8 cellular contexts compared by ENCODE assay signal in the genomic region with DNA sequence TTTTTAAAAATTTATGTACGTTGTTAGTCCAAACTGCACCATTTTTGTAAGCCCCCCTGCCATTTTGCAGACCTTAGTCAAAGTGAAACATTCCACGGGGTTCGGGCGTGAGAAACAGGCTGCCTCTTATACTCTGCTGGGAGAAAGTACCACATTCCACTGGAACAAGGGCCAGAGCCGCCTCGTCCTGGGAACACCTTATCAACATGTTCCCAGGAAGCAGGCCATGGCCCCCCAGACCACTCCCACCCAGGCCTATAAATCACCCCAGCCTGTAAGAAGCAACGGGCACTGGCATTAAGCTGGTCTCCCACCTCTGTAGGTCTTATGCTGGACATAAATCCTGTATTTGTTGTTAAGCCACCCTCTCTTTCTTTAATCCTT. TPM values are rescaled to one million over a fixed set of nuclear protein-coding genes. Genes with fewer than 3 reads are reported as not detected.
DNase-seq lines count a peak whose midpoint lies in the region; ATAC-seq, FAIRE-seq and TF ChIP-seq lines count a peak whose summit lies in the region.

No MANE protein-coding gene starts in this region.

- peaks cover 18% of the 10 kb centered on the region for H3K4me1 ChIP-seq in endothelial cell of umbilical vein (ENCODE audit: control insufficient read depth, extremely low read depth, insufficient read depth, low read length)
- H3K4me1 ChIP-seq in neuronal stem cell (ENCODE audit: control insufficient read depth in 2 of 2, insufficient read depth in 1 of 2, low read depth in 1 of 2, low read length in 2 of 2), result peaks cover 1 to 5% of the 10 kb centered on the region in 2 donors

- dilution Hi-C loops in endothelial cell of umbilical vein (cut with MboI; ENCODE audit: extremely low pct_ligation_motif_present, low sequenced_read_pairs), result no loop called here

- H3K23ac ChIP-seq in neuronal stem cell (ENCODE audit: low read depth, low read length, poor library complexity), result no peak overlapping the region

- TF ChIP-seq CTCF in GM06990 (IDR thresholded peaks at IDR 0.05; ENCODE audit: insufficient read depth, low read length, poor library complexity, severe bottlenecking) (no peak), SU-DHL-6 (IDR thresholded peaks at IDR 0.05; ENCODE audit: insufficient read depth, low read length, poor library complexity, severe bottlenecking) (no peak), endothelial cell of umbilical vein (IDR thresholded peaks at IDR 0.05; ENCODE audit: extremely low read depth in 1 of 2, insufficient read depth in 1 of 2, low read depth in 1 of 2, low read length in 2 of 2) (no peak)

- BruUV-seq in endothelial cell of umbilical vein (replicated peaks; lab: Mats Ljungman, UMichigan), result TSS peak; percentile 97

- no peak overlapping the region for H3K18ac ChIP-seq in neuronal stem cell (ENCODE audit: low read length)

- intact Hi-C loops in endothelial cell of umbilical vein (cut with micrococcal nuclease), result loop anchor here (1.0 kb wide), 3 partner anchors 670 to 1203 kb away; partner anchors contain the start of genes CTH and LRRC40

- peak; percentile 13 for DNase-seq in GM06990 (ENCODE audit: extremely low read depth, insufficient read length)
- DNase-seq in endothelial cell of umbilical vein (ENCODE audit: low read depth, low spot score), result no peak
- DNase-seq in neuronal stem cell (ENCODE audit: low spot score), result no peak

- peaks cover 4% of the 10 kb centered on the region; the same call in 1 of the 2 replicates for H3F3A ChIP-seq in SU-DHL-6 (ENCODE audit: insufficient read depth)

- CTCF ChIA-PET in endothelial cell of umbilical vein (lab: Charles Lee), result interaction anchor here (1.0 kb wide), 1 partner anchor 9 kb away, joined by 4 read pairs; no protein-coding TSS in a partner anchor

- no peak overlapping the region for H3K14ac ChIP-seq in neuronal stem cell (ENCODE audit: low read length)

- no peak overlapping the region for H4K91ac ChIP-seq in neuronal stem cell (ENCODE audit: low read depth, low read length, poor library complexity)

- H2BK12ac ChIP-seq in neuronal stem cell (ENCODE audit: low read length), result no peak overlapping the region

- H2BK5ac ChIP-seq in neuronal stem cell (ENCODE audit: low read length), result no peak overlapping the region

- H3K79me1 ChIP-seq in neuronal stem cell (ENCODE audit: low read depth, low read length), result no peaks in the 10 kb centered on the region

- POLR2A ChIA-PET in endothelial cell of umbilical vein (lab: Charles Lee), result no interaction called here

- H2BK120ac ChIP-seq in neuronal stem cell (ENCODE audit: low read depth, low read length), result no peak overlapping the region

- H2AFZ ChIP-seq in SU-DHL-6 (ENCODE audit: low read depth, low read length, severe bottlenecking) (peak overlapping the region; percentile 60), endothelial cell of umbilical vein (ENCODE audit: low read depth, low read length) (peak overlapping the region; percentile 67), neuronal stem cell (ENCODE audit: low read length) (peak overlapping the region; percentile 90)

- peaks cover 40% of the 10 kb centered on the region for H3K79me2 ChIP-seq in SU-DHL-6 (ENCODE audit: insufficient read depth, low read length)
- H3K79me2 ChIP-seq in endothelial cell of umbilical vein (ENCODE audit: control insufficient read depth, insufficient read depth, low read length), result peaks cover 38% of the 10 kb centered on the region

- peaks cover 20% of the 10 kb centered on the region for H4K20me1 ChIP-seq in SU-DHL-6 (ENCODE audit: low read depth, low read length)
- peaks cover 3% of the 10 kb centered on the region for H4K20me1 ChIP-seq in endothelial cell of umbilical vein (replicated peaks; ENCODE audit: control insufficient read depth, extremely low read depth, insufficient read depth, low read length)

- H3K9me2 ChIP-seq in SU-DHL-6 (replicated peaks; ENCODE audit: insufficient read depth, low read length), result no peaks in the 10 kb centered on the region

- H4K8ac ChIP-seq in neuronal stem cell (ENCODE audit: low read depth, low read length), result peak overlapping the region; percentile 33

- no peaks in the 10 kb centered on the region for H3K9me1 ChIP-seq in endothelial cell of umbilical vein (replicated peaks; ENCODE audit: control insufficient read depth, extremely low read depth, insufficient read depth, low read length)

- no peak for ATAC-seq in HG02623 (IDR thresholded peaks at IDR 0.05; ENCODE audit: unreplicated experiment)
- ATAC-seq in GM19397 (IDR thresholded peaks at IDR 0.05; ENCODE audit: unreplicated experiment), result no peak
- no peak for ATAC-seq in GM19328 (IDR thresholded peaks at IDR 0.05; ENCODE audit: unreplicated experiment)
- no peak for ATAC-seq in GM18907 (IDR thresholded peaks at IDR 0.05; ENCODE audit: unreplicated experiment)

- H3K36me3 ChIP-seq in GM06990 (ENCODE audit: control insufficient read depth, insufficient read depth, low read length), result peaks cover 1% of the 10 kb centered on the region
- peaks cover 26% of the 10 kb centered on the region for H3K36me3 ChIP-seq in SU-DHL-6 (ENCODE audit: low read length)
- peaks cover under 1 to 4% of the 10 kb centered on the region in 2 experiments for H3K36me3 ChIP-seq in endothelial cell of umbilical vein (ENCODE audit: control insufficient read depth in 2 of 2, extremely low read depth in 1 of 2, insufficient read depth in 2 of 2, low read length in 2 of 2)
- H3K36me3 ChIP-seq in neuronal stem cell (replicated peaks in 1 of 2; ENCODE audit: control insufficient read depth in 2 of 2, insufficient read depth in 2 of 2, low read length in 2 of 2), result peaks cover 3 to 27% of the 10 kb centered on the region in 2 donors

- peak overlapping the region; percentile 70 for H3K4me3 ChIP-seq in GM06990 (replicated peaks; ENCODE audit: low read depth, low read length)
- H3K4me3 ChIP-seq in SU-DHL-6 (ENCODE audit: insufficient read depth, low read length, poor library complexity, severe bottlenecking), result peak overlapping the region; percentile 98
- peak overlapping the region in 1 of 3 experiments; percentile 100 for H3K4me3 ChIP-seq in endothelial cell of umbilical vein (replicated peaks in 1 of 3; ENCODE audit: insufficient read depth in 1 of 3, low read depth in 1 of 3, low read length in 3 of 3)
- peak overlapping the region in 1 of 2 donors; percentile 81 for H3K4me3 ChIP-seq in neuronal stem cell (ENCODE audit: low read length in 2 of 2)

- 0 out of 2 replicates have a peak overlapping the region, but pooled peaks have one; percentile 5 for H3K27ac ChIP-seq in SU-DHL-6 (ENCODE audit: low read depth, low read length)
- H3K27ac ChIP-seq in endothelial cell of umbilical vein (ENCODE audit: insufficient read depth, low read depth, low read length), result no peak overlapping the region
- no peak overlapping the region for H3K27ac ChIP-seq in neuronal stem cell (replicated peaks; ENCODE audit: low read length)

- H3K4me2 ChIP-seq in SU-DHL-6 (ENCODE audit: low read depth, low read length, poor library complexity, severe bottlenecking) (peak overlapping the region; percentile 94), endothelial cell of umbilical vein (ENCODE audit: insufficient read depth, low read length) (peak overlapping the region; percentile 66), neuronal stem cell (ENCODE audit: insufficient read depth, low read length, poor library complexity, severe bottlenecking) (no peak overlapping the region)

- WGBS in neuronal stem cell (ENCODE audit: extremely low coverage in 2 of 2, insufficient read length in 2 of 2, insufficient replicate concordance in 1 of 2), 2 donors, result no CpG with 5 or more reads among the region's 7 CpGs

- peak overlapping the region; percentile 90 for H3K9ac ChIP-seq in SU-DHL-6 (ENCODE audit: low read length)
- H3K9ac ChIP-seq in endothelial cell of umbilical vein (replicated peaks; ENCODE audit: extremely low read depth, insufficient read depth, low read length), result no peak overlapping the region
- no peak overlapping the region for H3K9ac ChIP-seq in neuronal stem cell (ENCODE audit: low read depth, low read length, poor library complexity)

- no peak overlapping the region for H2AK5ac ChIP-seq in neuronal stem cell (ENCODE audit: low read depth, low read length)

- no peak for FAIRE-seq in endothelial cell of umbilical vein (lab: Jason Lieb, UNC)

- H3K27me3 ChIP-seq in GM06990 (replicated peaks; ENCODE audit: control insufficient read depth, insufficient read depth, low read length) (no peaks in the 10 kb centered on the region), SU-DHL-6 (ENCODE audit: low read length) (no peaks in the 10 kb centered on the region), endothelial cell of umbilical vein (ENCODE audit: control insufficient read depth in 2 of 2, insufficient read depth in 2 of 2, low read length in 2 of 2) (no peaks in the 10 kb centered on the region), neuronal stem cell (ENCODE audit: control insufficient read depth in 3 of 3, insufficient read depth in 3 of 3, low read depth in 1 of 3, low read length in 3 of 3) (no peaks in the 10 kb centered on the region)

- H3K9me3 ChIP-seq in SU-DHL-6 (ENCODE audit: insufficient read depth, low read length), result no peaks in the 10 kb centered on the region
- no peaks in the 10 kb centered on the region for H3K9me3 ChIP-seq in endothelial cell of umbilical vein (replicated peaks; ENCODE audit: control insufficient read depth, insufficient read depth, low read length)
- H3K9me3 ChIP-seq in neuronal stem cell (replicated peaks in 1 of 2; ENCODE audit: control insufficient read depth in 2 of 2, insufficient read depth in 1 of 2, low read depth in 1 of 2, low read length in 2 of 2), result no peaks in the 10 kb centered on the region

- H2BK15ac ChIP-seq in neuronal stem cell (ENCODE audit: low read length), result no peak overlapping the region

- H3K4ac ChIP-seq in neuronal stem cell (ENCODE audit: low read length), result no peak overlapping the region

- TF ChIP-seq POLR2A in endothelial cell of umbilical vein (IDR thresholded peaks at IDR 0.05; ENCODE audit: low read depth, low read length), result no peak

RNA-seq across cellular contexts. Expression of gene ZRANB2, which starts 0.9 kb away (rescaled TPM):
- 77.9 and 84.1 TPM in 2 replicates for total RNA-seq in endothelial cell of umbilical vein
- polyA plus RNA-seq in endothelial cell of umbilical vein, result 18.9 and 23.6 TPM in 2 replicates
- polyA plus RNA-seq in endothelial cell of umbilical vein (2011; cell fraction: cytosol; rRNA removed), result 31.4 and 31.8 TPM in 2 replicates
- 143 and 287 TPM in 2 replicates for polyA plus RNA-seq in endothelial cell of umbilical vein (2011; cell fraction: nucleus; rRNA removed)
- 54.4 and 73.1 TPM in 2 replicates for polyA plus RNA-seq in endothelial cell of umbilical vein (2012)
- 16.1 and 23.5 TPM in 2 replicates for polyA minus RNA-seq in endothelial cell of umbilical vein
- polyA minus RNA-seq in endothelial cell of umbilical vein (2011; cell fraction: cytosol; rRNA and poly(A)+ RNA removed), result 11.6 TPM
- 51.8 and 84.4 TPM in 2 replicates for polyA minus RNA-seq in endothelial cell of umbilical vein (2011; cell fraction: nucleus; rRNA and poly(A)+ RNA removed)
- polyA plus RNA-seq in neuronal stem cell (2013, experiment 1 of 2), result 122 TPM
- polyA plus RNA-seq in neuronal stem cell (2013, experiment 2 of 2), result 127 TPM

RNA-seq across cellular contexts. Expression of gene PTGER3, which starts 34.1 kb away (rescaled TPM):
- not detected in 2 replicates for total RNA-seq in endothelial cell of umbilical vein
- polyA plus RNA-seq in endothelial cell of umbilical vein, result 0.01 TPM in 1 of 2 replicates, not detected in the other
- polyA plus RNA-seq in endothelial cell of umbilical vein (2011; cell fraction: cytosol; rRNA removed), result not detected in 2 replicates
- polyA plus RNA-seq in endothelial cell of umbilical vein (2011; cell fraction: nucleus; rRNA removed), result 0.01 and 0.07 TPM in 2 replicates
- polyA plus RNA-seq in endothelial cell of umbilical vein (2012), result not detected in 2 replicates
- polyA minus RNA-seq in endothelial cell of umbilical vein, result not detected in 2 replicates
- not detected for polyA minus RNA-seq in endothelial cell of umbilical vein (2011; cell fraction: cytosol; rRNA and poly(A)+ RNA removed)
- not detected in 2 replicates for polyA minus RNA-seq in endothelial cell of umbilical vein (2011; cell fraction: nucleus; rRNA and poly(A)+ RNA removed)
- 0.08 TPM for polyA plus RNA-seq in neuronal stem cell (2013, experiment 1 of 2)
- polyA plus RNA-seq in neuronal stem cell (2013, experiment 2 of 2), result 0.11 TPM
